In the genomic region with DNA sequence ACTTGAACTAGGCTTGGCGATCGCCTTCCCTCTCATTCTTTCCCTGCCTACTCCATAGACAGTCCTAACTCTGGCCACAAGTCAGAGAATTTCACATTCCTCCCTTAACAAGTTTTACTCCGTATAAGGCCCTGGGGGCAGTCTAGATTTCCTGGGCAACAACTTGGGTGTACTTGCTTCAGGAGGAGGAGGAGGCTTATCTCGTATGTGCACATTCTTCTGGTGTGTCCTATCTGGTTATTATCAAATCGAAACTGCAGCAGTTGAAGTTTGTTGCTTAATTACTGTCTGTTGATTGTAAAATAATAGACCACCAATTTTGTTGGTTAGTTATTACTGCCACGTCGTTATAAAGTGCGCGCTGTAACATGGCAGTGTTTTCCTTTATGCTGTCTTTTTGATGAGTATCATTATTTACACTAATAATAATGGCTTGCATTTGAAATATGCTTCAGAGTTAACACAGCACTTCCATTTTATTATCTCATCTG, we compare ENCODE assay signal across 1 cellular context.
A peak's percentile ranks its signal among the peaks of the same experiment; 100 is the strongest.
TF ChIP-seq lines count a peak whose summit lies in the region.

No MANE protein-coding gene starts in this region.

TF ChIP-seq in K562, 482 proteins besides CTCF, POLR2A, EP300 and RAD21 (continued from another document):
- TF ChIP-seq TEAD1 (CRISPR knock-in tag; IDR thresholded peaks at IDR 0.05) (0 out of 4 replicates have a peak, but pooled peaks of 1 of the 2 experiments have one; percentile 38), ERF (CRISPR knock-in tag; IDR thresholded peaks at IDR 0.05) (no peak), RBFOX2 (IDR thresholded peaks at IDR 0.05; ENCODE audit: low read depth, low read length) (no peak), SAFB2 (IDR thresholded peaks at IDR 0.05; ENCODE audit: borderline replicate concordance, low read depth, low read length, severe bottlenecking) (no peak), CEBPG (CRISPR knock-in tag; IDR thresholded peaks at IDR 0.05) (no peak), CEBPG (tag; conservative IDR thresholded peaks at IDR 0.05 in 1 of 2, IDR thresholded peaks at IDR 0.05 in 1 of 2) (peak; percentile 49 to 72; a peak in 3 of 4 replicates), ZNF311 (CRISPR knock-in tag; IDR thresholded peaks at IDR 0.05) (no peak), EP400 (IDR thresholded peaks at IDR 0.05) (peak; percentile 39; the same call in 1 of the 2 replicates), HEY1 (CRISPR knock-in tag; IDR thresholded peaks at IDR 0.05; ENCODE audit: borderline replicate concordance) (no peak), ZNF586 (CRISPR knock-in tag; conservative IDR thresholded peaks at IDR 0.05) (no peak), SLC30A9 (CRISPR knock-in tag; IDR thresholded peaks at IDR 0.05) (no peak), MTA2 (IDR thresholded peaks at IDR 0.05; ENCODE audit: low read depth) (peak; percentile 88), YBX1 (IDR thresholded peaks at IDR 0.05) (no peak), L3MBTL2 (IDR thresholded peaks at IDR 0.05) (peak; percentile 25; the same call in 1 of the 2 replicates), CBX2 (IDR thresholded peaks at IDR 0.05; ENCODE audit: insufficient read depth, low read length, poor library complexity, severe bottlenecking) (no peak), NEUROD1 (IDR thresholded peaks at IDR 0.05; ENCODE audit: borderline replicate concordance, low read depth, low read length, partially characterized antibody) (peak; percentile 74), ZNF217 (CRISPR knock-in tag; IDR thresholded peaks at IDR 0.05) (no peak), BCL6 (CRISPR knock-in tag; IDR thresholded peaks at IDR 0.05) (no peak), ZBED1 (IDR thresholded peaks at IDR 0.05) (no peak), ZNF212 (CRISPR knock-in tag; IDR thresholded peaks at IDR 0.05) (no peak), CAMTA2 (CRISPR knock-in tag; conservative IDR thresholded peaks at IDR 0.05) (no peak), SRSF7 (optimal IDR thresholded peaks at IDR 0.05; ENCODE audit: low read depth, low read length) (no peak), CTBP1 (IDR thresholded peaks at IDR 0.05; ENCODE audit: borderline replicate concordance) (peak; percentile 58; the same call in 1 of the 2 replicates), PHF20 (IDR thresholded peaks at IDR 0.05; ENCODE audit: partially characterized antibody) (no peak), KLF6 (CRISPR knock-in tag; IDR thresholded peaks at IDR 0.05; ENCODE audit: borderline replicate concordance) (no peak), CEBPB (tag; IDR thresholded peaks at IDR 0.05) (peak; percentile 89), NFYB (IDR thresholded peaks at IDR 0.05; ENCODE audit: extremely low read depth, insufficient read length) (no peak)
- TF ChIP-seq, protein P1, sequence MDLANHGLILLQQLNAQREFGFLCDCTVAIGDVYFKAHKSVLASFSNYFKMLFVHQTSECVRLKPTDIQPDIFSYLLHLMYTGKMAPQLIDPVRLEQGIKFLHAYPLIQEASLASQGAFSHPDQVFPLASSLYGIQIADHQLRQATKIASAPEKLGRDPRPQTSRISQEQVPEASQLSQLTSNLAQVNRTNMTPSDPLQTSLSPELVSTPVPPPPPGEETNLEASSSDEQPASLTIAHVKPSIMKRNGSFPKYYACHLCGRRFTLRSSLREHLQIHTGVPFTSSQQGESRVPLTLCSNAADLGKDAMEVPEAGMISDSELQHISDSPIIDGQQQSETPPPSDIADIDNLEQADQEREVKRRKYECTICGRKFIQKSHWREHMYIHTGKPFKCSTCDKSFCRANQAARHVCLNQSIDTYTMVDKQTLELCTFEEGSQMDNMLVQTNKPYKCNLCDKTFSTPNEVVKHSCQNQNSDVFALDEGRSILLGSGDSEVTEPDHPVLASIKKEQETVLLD (IDR thresholded peaks at IDR 0.05), result no peak
- TF ChIP-seq, protein P2, sequence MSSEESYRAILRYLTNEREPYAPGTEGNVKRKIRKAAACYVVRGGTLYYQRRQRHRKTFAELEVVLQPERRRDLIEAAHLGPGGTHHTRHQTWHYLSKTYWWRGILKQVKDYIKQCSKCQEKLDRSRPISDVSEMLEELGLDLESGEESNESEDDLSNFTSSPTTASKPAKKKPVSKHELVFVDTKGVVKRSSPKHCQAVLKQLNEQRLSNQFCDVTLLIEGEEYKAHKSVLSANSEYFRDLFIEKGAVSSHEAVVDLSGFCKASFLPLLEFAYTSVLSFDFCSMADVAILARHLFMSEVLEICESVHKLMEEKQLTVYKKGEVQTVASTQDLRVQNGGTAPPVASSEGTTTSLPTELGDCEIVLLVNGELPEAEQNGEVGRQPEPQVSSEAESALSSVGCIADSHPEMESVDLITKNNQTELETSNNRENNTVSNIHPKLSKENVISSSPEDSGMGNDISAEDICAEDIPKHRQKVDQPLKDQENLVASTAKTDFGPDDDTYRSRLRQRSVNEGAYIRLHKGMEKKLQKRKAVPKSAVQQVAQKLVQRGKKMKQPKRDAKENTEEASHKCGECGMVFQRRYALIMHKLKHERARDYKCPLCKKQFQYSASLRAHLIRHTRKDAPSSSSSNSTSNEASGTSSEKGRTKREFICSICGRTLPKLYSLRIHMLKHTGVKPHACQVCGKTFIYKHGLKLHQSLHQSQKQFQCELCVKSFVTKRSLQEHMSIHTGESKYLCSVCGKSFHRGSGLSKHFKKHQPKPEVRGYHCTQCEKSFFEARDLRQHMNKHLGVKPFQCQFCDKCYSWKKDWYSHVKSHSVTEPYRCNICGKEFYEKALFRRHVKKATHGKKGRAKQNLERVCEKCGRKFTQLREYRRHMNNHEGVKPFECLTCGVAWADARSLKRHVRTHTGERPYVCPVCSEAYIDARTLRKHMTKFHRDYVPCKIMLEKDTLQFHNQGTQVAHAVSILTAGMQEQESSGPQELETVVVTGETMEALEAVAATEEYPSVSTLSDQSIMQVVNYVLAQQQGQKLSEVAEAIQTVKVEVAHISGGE (CRISPR knock-in tag; IDR thresholded peaks at IDR 0.05), result peak in 1 of 3 experiments; percentile 26; a peak in 1 of 6 replicates
- TF ChIP-seq, protein P3, sequence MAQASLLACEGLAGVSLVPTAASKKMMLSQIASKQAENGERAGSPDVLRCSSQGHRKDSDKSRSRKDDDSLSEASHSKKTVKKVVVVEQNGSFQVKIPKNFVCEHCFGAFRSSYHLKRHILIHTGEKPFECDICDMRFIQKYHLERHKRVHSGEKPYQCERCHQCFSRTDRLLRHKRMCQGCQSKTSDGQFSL (CRISPR knock-in tag; IDR thresholded peaks at IDR 0.05), result no peak
- TF ChIP-seq, protein P3 (tag; IDR thresholded peaks at IDR 0.05), result no peak
- TF ChIP-seq, protein P4, sequence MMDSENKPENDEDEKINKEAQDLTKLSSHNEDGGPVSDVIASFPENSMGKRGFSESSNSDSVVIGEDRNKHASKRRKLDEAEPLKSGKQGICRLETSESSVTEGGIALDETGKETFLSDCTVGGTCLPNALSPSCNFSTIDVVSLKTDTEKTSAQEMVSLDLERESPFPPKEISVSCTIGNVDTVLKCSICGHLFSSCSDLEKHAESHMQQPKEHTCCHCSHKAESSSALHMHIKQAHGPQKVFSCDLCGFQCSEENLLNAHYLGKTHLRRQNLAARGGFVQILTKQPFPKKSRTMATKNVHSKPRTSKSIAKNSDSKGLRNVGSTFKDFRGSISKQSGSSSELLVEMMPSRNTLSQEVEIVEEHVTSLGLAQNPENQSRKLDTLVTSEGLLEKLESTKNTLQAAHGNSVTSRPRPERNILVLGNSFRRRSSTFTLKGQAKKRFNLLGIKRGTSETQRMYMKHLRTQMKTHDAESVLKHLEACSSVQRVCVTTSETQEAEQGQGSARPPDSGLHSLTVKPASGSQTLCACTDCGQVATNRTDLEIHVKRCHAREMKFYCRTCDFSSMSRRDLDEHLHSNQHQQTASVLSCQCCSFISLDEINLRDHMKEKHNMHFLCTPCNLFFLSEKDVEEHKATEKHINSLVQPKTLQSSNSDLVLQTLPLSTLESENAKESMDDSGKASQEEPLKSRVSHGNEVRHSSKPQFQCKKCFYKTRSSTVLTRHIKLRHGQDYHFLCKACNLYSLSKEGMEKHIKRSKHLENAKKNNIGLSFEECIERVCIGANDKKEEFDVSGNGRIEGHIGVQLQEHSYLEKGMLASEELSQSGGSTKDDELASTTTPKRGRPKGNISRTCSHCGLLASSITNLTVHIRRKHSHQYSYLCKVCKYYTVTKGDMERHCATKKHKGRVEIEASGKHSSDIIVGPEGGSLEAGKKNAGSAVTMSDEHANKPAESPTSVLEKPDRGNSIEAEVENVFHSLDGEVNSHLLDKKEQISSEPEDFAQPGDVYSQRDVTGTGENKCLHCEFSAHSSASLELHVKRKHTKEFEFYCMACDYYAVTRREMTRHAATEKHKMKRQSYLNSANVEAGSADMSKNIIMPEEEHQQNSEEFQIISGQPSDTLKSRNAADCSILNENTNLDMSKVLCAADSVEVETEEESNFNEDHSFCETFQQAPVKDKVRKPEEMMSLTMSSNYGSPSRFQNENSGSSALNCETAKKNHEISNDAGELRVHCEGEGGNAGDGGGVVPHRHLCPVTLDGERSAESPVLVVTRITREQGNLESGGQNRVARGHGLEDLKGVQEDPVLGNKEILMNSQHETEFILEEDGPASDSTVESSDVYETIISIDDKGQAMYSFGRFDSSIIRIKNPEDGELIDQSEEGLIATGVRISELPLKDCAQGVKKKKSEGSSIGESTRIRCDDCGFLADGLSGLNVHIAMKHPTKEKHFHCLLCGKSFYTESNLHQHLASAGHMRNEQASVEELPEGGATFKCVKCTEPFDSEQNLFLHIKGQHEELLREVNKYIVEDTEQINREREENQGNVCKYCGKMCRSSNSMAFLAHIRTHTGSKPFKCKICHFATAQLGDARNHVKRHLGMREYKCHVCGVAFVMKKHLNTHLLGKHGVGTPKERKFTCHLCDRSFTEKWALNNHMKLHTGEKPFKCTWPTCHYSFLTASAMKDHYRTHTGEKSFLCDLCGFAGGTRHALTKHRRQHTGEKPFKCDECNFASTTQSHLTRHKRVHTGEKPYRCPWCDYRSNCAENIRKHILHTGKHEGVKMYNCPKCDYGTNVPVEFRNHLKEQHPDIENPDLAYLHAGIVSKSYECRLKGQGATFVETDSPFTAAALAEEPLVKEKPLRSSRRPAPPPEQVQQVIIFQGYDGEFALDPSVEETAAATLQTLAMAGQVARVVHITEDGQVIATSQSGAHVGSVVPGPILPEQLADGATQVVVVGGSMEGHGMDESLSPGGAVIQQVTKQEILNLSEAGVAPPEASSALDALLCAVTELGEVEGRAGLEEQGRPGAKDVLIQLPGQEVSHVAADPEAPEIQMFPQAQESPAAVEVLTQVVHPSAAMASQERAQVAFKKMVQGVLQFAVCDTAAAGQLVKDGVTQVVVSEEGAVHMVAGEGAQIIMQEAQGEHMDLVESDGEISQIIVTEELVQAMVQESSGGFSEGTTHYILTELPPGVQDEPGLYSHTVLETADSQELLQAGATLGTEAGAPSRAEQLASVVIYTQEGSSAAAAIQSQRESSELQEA (IDR thresholded peaks at IDR 0.05; ENCODE audit: low read depth), result no peak
- TF ChIP-seq, protein P5, sequence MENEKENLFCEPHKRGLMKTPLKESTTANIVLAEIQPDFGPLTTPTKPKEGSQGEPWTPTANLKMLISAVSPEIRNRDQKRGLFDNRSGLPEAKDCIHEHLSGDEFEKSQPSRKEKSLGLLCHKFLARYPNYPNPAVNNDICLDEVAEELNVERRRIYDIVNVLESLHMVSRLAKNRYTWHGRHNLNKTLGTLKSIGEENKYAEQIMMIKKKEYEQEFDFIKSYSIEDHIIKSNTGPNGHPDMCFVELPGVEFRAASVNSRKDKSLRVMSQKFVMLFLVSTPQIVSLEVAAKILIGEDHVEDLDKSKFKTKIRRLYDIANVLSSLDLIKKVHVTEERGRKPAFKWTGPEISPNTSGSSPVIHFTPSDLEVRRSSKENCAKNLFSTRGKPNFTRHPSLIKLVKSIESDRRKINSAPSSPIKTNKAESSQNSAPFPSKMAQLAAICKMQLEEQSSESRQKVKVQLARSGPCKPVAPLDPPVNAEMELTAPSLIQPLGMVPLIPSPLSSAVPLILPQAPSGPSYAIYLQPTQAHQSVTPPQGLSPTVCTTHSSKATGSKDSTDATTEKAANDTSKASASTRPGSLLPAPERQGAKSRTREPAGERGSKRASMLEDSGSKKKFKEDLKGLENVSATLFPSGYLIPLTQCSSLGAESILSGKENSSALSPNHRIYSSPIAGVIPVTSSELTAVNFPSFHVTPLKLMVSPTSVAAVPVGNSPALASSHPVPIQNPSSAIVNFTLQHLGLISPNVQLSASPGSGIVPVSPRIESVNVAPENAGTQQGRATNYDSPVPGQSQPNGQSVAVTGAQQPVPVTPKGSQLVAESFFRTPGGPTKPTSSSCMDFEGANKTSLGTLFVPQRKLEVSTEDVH (IDR thresholded peaks at IDR 0.05; ENCODE audit: low read depth, partially characterized antibody), result no peak
- TF ChIP-seq, protein P6, sequence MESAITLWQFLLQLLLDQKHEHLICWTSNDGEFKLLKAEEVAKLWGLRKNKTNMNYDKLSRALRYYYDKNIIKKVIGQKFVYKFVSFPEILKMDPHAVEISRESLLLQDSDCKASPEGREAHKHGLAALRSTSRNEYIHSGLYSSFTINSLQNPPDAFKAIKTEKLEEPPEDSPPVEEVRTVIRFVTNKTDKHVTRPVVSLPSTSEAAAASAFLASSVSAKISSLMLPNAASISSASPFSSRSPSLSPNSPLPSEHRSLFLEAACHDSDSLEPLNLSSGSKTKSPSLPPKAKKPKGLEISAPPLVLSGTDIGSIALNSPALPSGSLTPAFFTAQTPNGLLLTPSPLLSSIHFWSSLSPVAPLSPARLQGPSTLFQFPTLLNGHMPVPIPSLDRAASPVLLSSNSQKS (CRISPR knock-in tag; IDR thresholded peaks at IDR 0.05), result no peak
- TF ChIP-seq, protein P7, sequence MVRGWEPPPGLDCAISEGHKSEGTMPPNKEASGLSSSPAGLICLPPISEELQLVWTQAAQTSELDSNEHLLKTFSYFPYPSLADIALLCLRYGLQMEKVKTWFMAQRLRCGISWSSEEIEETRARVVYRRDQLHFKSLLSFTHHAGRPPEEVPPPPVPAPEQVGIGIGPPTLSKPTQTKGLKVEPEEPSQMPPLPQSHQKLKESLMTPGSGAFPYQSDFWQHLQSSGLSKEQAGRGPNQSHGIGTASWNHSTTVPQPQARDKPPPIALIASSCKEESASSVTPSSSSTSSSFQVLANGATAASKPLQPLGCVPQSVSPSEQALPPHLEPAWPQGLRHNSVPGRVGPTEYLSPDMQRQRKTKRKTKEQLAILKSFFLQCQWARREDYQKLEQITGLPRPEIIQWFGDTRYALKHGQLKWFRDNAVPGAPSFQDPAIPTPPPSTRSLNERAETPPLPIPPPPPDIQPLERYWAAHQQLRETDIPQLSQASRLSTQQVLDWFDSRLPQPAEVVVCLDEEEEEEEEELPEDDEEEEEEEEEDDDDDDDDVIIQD (CRISPR knock-in tag; IDR thresholded peaks at IDR 0.05), result no peak
